In the genomic region with DNA sequence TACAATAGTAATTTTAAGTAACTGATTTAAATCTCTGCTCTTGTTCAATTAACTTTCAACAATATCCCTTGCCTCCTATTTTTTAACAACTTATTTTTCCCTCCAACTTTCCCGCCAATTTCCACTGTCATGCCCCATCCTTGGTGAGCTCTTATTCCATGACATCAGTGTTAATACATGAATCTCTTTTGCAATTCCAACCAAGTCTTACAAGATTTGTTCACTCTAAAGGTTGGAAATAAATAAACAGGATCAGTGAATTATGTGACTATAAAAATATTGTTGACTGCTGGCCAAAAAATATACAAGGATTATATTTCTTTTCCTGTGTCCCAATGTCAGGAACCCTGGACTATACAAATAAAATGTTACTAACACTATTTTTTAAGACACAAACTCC, we compare ENCODE assay signal across 27 cellular contexts. TPM values are rescaled to one million over a fixed set of nuclear protein-coding genes. Genes with fewer than 3 reads are reported as not detected.
"Had no signal": no experiment of that assay in that cellular context is flagged by ENCODE, and none has a peak within 500 bp of the region (broad histone marks: within the 10 kb centered on the region; RNA-seq: fewer than 3 reads in every experiment).

No MANE protein-coding gene starts in this region.

- H3K4me1 Mint-ChIP-seq: naive B cell; stimulated activated memory B cell treated with anti-CD40 and anti-IgM and Interleukin-4, amounts not matched to agents 10 μg/mL and 1 μg/mL and 100 μg/mL, for 72 hours had no signal

- DNase-seq: colonic mucosa; dermis blood vessel endothelial cell; erythroblast; heart left ventricle; hippocampal formation; left colon; left ventricle myocardium superior; mesenchymal stem cell; midbrain; naive B cell; nucleus accumbens; pancreas; right cardiac atrium; spleen; stimulated activated CD4-positive, alpha-beta T cell treated with anti-CD3 and anti-CD28 coated beads, Interleukin-15, amount 100 ng/mL, for 24 hours; stimulated activated CD4-positive, alpha-beta T cell treated with anti-CD3 and anti-CD28 coated beads, Interleukin-1b, Interleukin-23, amount 100 ng/mL, for 48 hours; stimulated activated CD4-positive, alpha-beta T cell treated with anti-CD3 and anti-CD28 coated beads, Interleukin-4, amount 100 ng/mL, for 24 hours; tibial artery; upper lobe of right lung had no signal

- H3K4me3 ChIP-seq: colonic mucosa, heart left ventricle, lung, pancreas, spleen, tibial artery, upper lobe of right lung, vagina had no signal

- H3K36me3 ChIP-seq: colonic mucosa, heart left ventricle, pancreas, spleen, tibial artery, upper lobe of right lung, vagina had no signal

- H3K27ac ChIP-seq: colonic mucosa, heart left ventricle, pancreas, spleen, tibial artery, upper lobe of right lung, vagina had no signal

- H3K9me3 ChIP-seq: colonic mucosa, pancreas, vagina had no signal

- H3K27me3 Mint-ChIP-seq: naive B cell; progenitor cell of endocrine pancreas; stimulated activated memory B cell treated with anti-CD40 and anti-IgM and Interleukin-4, amounts not matched to agents 10 μg/mL and 1 μg/mL and 100 μg/mL, for 72 hours; stimulated activated naive CD8-positive, alpha-beta T cell treated with anti-CD3 and anti-CD28 coated beads, Interleukin-15, Interleukin-2, amounts not matched to agents 100 ng/mL and 50 ng/mL, for 24 hours had no signal

- H3K4me3 Mint-ChIP-seq: naive B cell; stimulated activated memory B cell treated with anti-CD40 and anti-IgM and Interleukin-4, amounts not matched to agents 10 μg/mL and 1 μg/mL and 100 μg/mL, for 72 hours; stimulated activated naive CD8-positive, alpha-beta T cell treated with anti-CD3 and anti-CD28 coated beads, Interleukin-15, Interleukin-2, amounts not matched to agents 100 ng/mL and 50 ng/mL, for 24 hours had no signal

- ATAC-seq: heart left ventricle; left colon; left ventricle myocardium superior; pancreas; right cardiac atrium; stimulated activated memory B cell treated with anti-CD40 and anti-IgM and Interleukin-4, amounts not matched to agents 10 μg/mL and 1 μg/mL and 100 μg/mL, for 72 hours; upper lobe of right lung had no signal

- H3K27me3 ChIP-seq: colonic mucosa, heart left ventricle, pancreas, spleen, tibial artery, upper lobe of right lung, vagina had no signal

- H3K4me1 ChIP-seq: colonic mucosa, pancreas, spleen, tibial artery, upper lobe of right lung, vagina had no signal

- H3K27ac Mint-ChIP-seq: naive B cell; progenitor cell of endocrine pancreas; stimulated activated memory B cell treated with anti-CD40 and anti-IgM and Interleukin-4, amounts not matched to agents 10 μg/mL and 1 μg/mL and 100 μg/mL, for 72 hours; stimulated activated naive CD8-positive, alpha-beta T cell treated with anti-CD3 and anti-CD28 coated beads, Interleukin-15, Interleukin-2, amounts not matched to agents 100 ng/mL and 50 ng/mL, for 24 hours had no signal

- H3K36me3 Mint-ChIP-seq: naive B cell; stimulated activated memory B cell treated with anti-CD40 and anti-IgM and Interleukin-4, amounts not matched to agents 10 μg/mL and 1 μg/mL and 100 μg/mL, for 72 hours had no signal

RNA-seq across cellular contexts. Expression of a gene that starts 21.0 kb away (rescaled TPM):
- total RNA-seq: fibroblast of lung, glomerular endothelial cell, spleen had no signal
- polyA plus RNA-seq: neural cell had no signal
